ENCODE assay signal across 8 cellular contexts in the genomic region with DNA sequence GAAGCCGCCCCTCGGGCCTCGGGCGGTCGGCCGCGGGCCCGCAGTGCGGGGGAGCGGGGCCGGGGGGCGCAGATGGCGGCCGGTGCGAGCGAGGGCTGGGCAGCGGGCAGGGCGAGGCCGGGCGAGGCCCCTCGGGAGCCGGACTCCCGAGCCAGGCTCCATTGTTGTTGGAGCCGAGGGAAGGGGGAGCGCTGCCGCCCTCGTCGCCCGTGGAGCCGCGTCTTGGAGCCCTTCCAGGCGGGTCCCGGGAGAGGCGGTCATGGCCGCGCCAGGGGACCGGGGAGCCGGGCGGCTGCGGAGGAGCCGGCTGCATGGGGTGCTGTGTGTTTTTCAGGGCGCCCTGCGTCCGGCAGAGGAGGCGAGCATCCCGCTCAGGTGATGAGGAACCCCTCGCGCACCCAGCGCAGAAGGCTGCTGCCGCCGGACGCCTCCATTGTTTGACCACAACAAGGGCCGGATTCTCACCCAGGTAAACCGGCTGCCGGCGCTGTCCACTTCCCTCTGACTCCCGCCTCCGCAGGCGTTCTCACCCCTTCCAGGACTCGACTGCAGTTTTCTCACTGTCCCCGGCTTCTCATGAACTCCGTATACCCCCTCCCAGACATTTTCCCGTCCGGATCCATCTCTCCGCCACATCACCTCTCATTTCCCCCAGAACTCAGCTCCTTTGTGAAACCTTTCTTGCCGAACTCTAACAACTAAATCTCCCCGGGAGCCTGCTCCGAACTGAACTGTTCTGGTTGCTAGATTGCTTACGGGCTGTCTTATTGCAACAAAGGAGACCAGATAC. TPM values are rescaled to one million over a fixed set of nuclear protein-coding genes. Genes with fewer than 3 reads are reported as not detected.
DNase-seq lines count a peak whose midpoint lies in the region; ATAC-seq and TF ChIP-seq lines count a peak whose summit lies in the region.

No MANE protein-coding gene starts in this region.

- DNase-seq in COR-L47 (lab: John Stamatoyannopoulos, UW), result peak; percentile 42
- peak; percentile 47 for DNase-seq in activated CD8-positive, alpha-beta memory T cell treated with anti-CD3 and anti-CD28 coated beads, Interleukin-2, amount 10 ng/mL, durations not matched to agents 7 days and 5 days
- peak in 9 of 10 donors; percentile 5 to 27 (median 17) for DNase-seq in naive thymus-derived CD8-positive, alpha-beta T cell
- DNase-seq in upper lobe of left lung, result peak; percentile 48 to 90
- no peak for DNase-seq in central memory CD4-positive, alpha-beta T cell

- TF ChIP-seq POLR2A in upper lobe of left lung (IDR thresholded peaks at IDR 0.05), result peak in 1 of 4 donors; percentile 3

- no peaks in the 10 kb centered on the region for H3K9me2 ChIP-seq in Loucy (replicated peaks; ENCODE audit: low read depth, low read length)

- H3K36me3 ChIP-seq in Loucy (ENCODE audit: insufficient read depth, low read length) (no peaks in the 10 kb centered on the region), esophagus (ENCODE audit: control insufficient read depth in 2 of 2, insufficient read depth in 2 of 2, low read length in 1 of 2) (no peaks in the 10 kb centered on the region), upper lobe of left lung (peaks cover 0 to 12% (median 3%) of the 10 kb centered on the region in 4 donors)

- peak overlapping the region; percentile 74 for H3K9ac ChIP-seq in Loucy (ENCODE audit: low read depth, low read length, poor library complexity, severe bottlenecking)

- peak overlapping the region; percentile 77 for H3K4me3 ChIP-seq in Loucy (ENCODE audit: low read length, poor library complexity, severe bottlenecking)
- H3K4me3 ChIP-seq in esophagus (ENCODE audit: low read depth in 1 of 2, low read length in 2 of 2), result peak overlapping the region; percentile 85 to 91
- peak overlapping the region; percentile 77 to 99 (median 89) for H3K4me3 ChIP-seq in upper lobe of left lung

- H3K79me2 ChIP-seq in Loucy (ENCODE audit: insufficient read depth, low read length), result peaks cover 46% of the 10 kb centered on the region

- H3K4me2 ChIP-seq in Loucy (ENCODE audit: low read depth, low read length, poor library complexity, severe bottlenecking), result peak overlapping the region; percentile 94

- CTCF ChIA-PET in activated CD8-positive, alpha-beta memory T cell treated with anti-CD3 and anti-CD28 coated beads, Interleukin-2, amount 10 ng/mL, durations not matched to agents 7 days and 5 days (lab: Charles Lee), result no interaction called here

- no peaks in the 10 kb centered on the region for H3K27me3 Mint-ChIP-seq in activated CD8-positive, alpha-beta memory T cell treated with anti-CD3 and anti-CD28 coated beads, Interleukin-2, amount 10 ng/mL, durations not matched to agents 7 days and 5 days
- no peaks in the 10 kb centered on the region for H3K27me3 Mint-ChIP-seq in naive thymus-derived CD8-positive, alpha-beta T cell

- H3K9me3 ChIP-seq in Loucy (ENCODE audit: insufficient read depth, low read depth, low read length), result no peaks in the 10 kb centered on the region
- no peaks in the 10 kb centered on the region for H3K9me3 ChIP-seq in esophagus (ENCODE audit: control insufficient read depth in 2 of 2, insufficient read depth in 1 of 2, low read depth in 1 of 2, low read length in 1 of 2)
- no peaks in the 10 kb centered on the region for H3K9me3 ChIP-seq in upper lobe of left lung

- H2AFZ ChIP-seq in Loucy (ENCODE audit: low read length), result peak overlapping the region; percentile 20

- H3F3A ChIP-seq in Loucy (ENCODE audit: low read depth), result no peaks in the 10 kb centered on the region; the same call in 1 of the 2 replicates

- peak; percentile 20 for ATAC-seq in GM21528 (IDR thresholded peaks at IDR 0.05; ENCODE audit: low FRiP score, unreplicated experiment)
- ATAC-seq in activated CD8-positive, alpha-beta memory T cell treated with anti-CD3 and anti-CD28 coated beads, Interleukin-2, amount 10 ng/mL, durations not matched to agents 7 days and 5 days, result peak; percentile 6
- ATAC-seq in naive thymus-derived CD8-positive, alpha-beta T cell, result peak in 1 of 2 donors; percentile 6
- peak in 1 of 2 donors; percentile 7 for ATAC-seq in upper lobe of left lung (ENCODE audit: low FRiP score in 2 of 2)

- no peaks in the 10 kb centered on the region for H3K9me3 Mint-ChIP-seq in activated CD8-positive, alpha-beta memory T cell treated with anti-CD3 and anti-CD28 coated beads, Interleukin-2, amount 10 ng/mL, durations not matched to agents 7 days and 5 days (ENCODE audit: low read depth)
- no peaks in the 10 kb centered on the region for H3K9me3 Mint-ChIP-seq in naive thymus-derived CD8-positive, alpha-beta T cell

- H3K4me1 Mint-ChIP-seq in activated CD8-positive, alpha-beta memory T cell treated with anti-CD3 and anti-CD28 coated beads, Interleukin-2, amount 10 ng/mL, durations not matched to agents 7 days and 5 days, result peaks cover 24% of the 10 kb centered on the region
- peaks cover 6 to 37% (median 28%) of the 10 kb centered on the region in 4 donors for H3K4me1 Mint-ChIP-seq in naive thymus-derived CD8-positive, alpha-beta T cell

- H4K20me1 ChIP-seq in Loucy (ENCODE audit: insufficient read depth, low read length, poor library complexity, severe bottlenecking), result peaks cover 32% of the 10 kb centered on the region

- no peaks in the 10 kb centered on the region for H3K27me3 ChIP-seq in Loucy (ENCODE audit: insufficient read depth, low read length, poor library complexity, severe bottlenecking)
- H3K27me3 ChIP-seq in esophagus (ENCODE audit: control insufficient read depth in 1 of 2, insufficient read depth in 2 of 2, low read length in 2 of 2), result no peaks in the 10 kb centered on the region
- H3K27me3 ChIP-seq in upper lobe of left lung, result no peaks in the 10 kb centered on the region

- TF ChIP-seq EP300 in upper lobe of left lung (IDR thresholded peaks at IDR 0.05), result no peak

- peak overlapping the region; percentile 82 for H3K4me3 Mint-ChIP-seq in activated CD8-positive, alpha-beta memory T cell treated with anti-CD3 and anti-CD28 coated beads, Interleukin-2, amount 10 ng/mL, durations not matched to agents 7 days and 5 days
- H3K4me3 Mint-ChIP-seq in naive thymus-derived CD8-positive, alpha-beta T cell, result peak overlapping the region; percentile 89 to 99 (median 94)

- POLR2A ChIA-PET in naive thymus-derived CD8-positive, alpha-beta T cell (lab: Charles Lee), result interaction anchor here (0.6 to 0.7 kb wide), 2 partner anchors 68 to 942 kb away, joined by 3 read pairs; no protein-coding TSS in a partner anchor

- peaks cover 12% of the 10 kb centered on the region for H3K36me3 Mint-ChIP-seq in activated CD8-positive, alpha-beta memory T cell treated with anti-CD3 and anti-CD28 coated beads, Interleukin-2, amount 10 ng/mL, durations not matched to agents 7 days and 5 days
- H3K36me3 Mint-ChIP-seq in naive thymus-derived CD8-positive, alpha-beta T cell, result peaks cover 0 to 18% (median 4%) of the 10 kb centered on the region in 3 donors

- 2% methylated on average over 62 to 69 of the region's 69 CpGs for WGBS in esophagus, 2 donors
- 2 to 4% methylated on average over 29 to 64 of the region's 69 CpGs for WGBS in upper lobe of left lung, 2 donors

- peak overlapping the region; percentile 34 to 64 for H3K27ac ChIP-seq in esophagus (ENCODE audit: low read depth in 2 of 2, low read length in 1 of 2)
- H3K27ac ChIP-seq in upper lobe of left lung, result peak overlapping the region; percentile 75 to 92 (median 87)

- H3K27ac Mint-ChIP-seq in activated CD8-positive, alpha-beta memory T cell treated with anti-CD3 and anti-CD28 coated beads, Interleukin-2, amount 10 ng/mL, durations not matched to agents 7 days and 5 days, result peak overlapping the region; percentile 60
- peak overlapping the region; percentile 78 to 97 (median 90) for H3K27ac Mint-ChIP-seq in naive thymus-derived CD8-positive, alpha-beta T cell

- TF ChIP-seq CTCF in Loucy (conservative IDR thresholded peaks at IDR 0.05; ENCODE audit: low read length) (no peak), upper lobe of left lung (IDR thresholded peaks at IDR 0.05) (no peak)

- H3K4me1 ChIP-seq in Loucy (ENCODE audit: insufficient read depth, low read length, poor library complexity, severe bottlenecking) (peaks cover 37% of the 10 kb centered on the region), esophagus (ENCODE audit: control insufficient read depth in 2 of 2, insufficient read depth in 2 of 2, low read length in 1 of 2) (no peaks in the 10 kb centered on the region), upper lobe of left lung (peaks cover 10 to 23% (median 19%) of the 10 kb centered on the region in 4 donors)

RNA-seq across cellular contexts. Expression of a gene that starts 0.7 kb away (rescaled TPM):
- total RNA-seq in activated CD8-positive, alpha-beta memory T cell treated with anti-CD3 and anti-CD28 coated beads, Interleukin-2, amount 10 ng/mL, durations not matched to agents 7 days and 5 days, result 10 to 100 TPM; 45.8 to 52.5 TPM
- polyA plus RNA-seq in esophagus, result 10 to 100 TPM; 16.6 to 18.3 TPM
- total RNA-seq in naive thymus-derived CD8-positive, alpha-beta T cell, result 10 to 100 TPM; 43.9 to 47.9 TPM
- polyA plus RNA-seq in naive thymus-derived CD8-positive, alpha-beta T cell, result 10 to 100 TPM in 2 of 3 donors, 1 to 10 TPM in 1; 9.4 to 10.8 (median 10.3) TPM
- total RNA-seq in upper lobe of left lung, result 100 to 1,000 TPM in 2 of 6 donors, 10 to 100 TPM in 4; 49.1 to 112 (median 91.8) TPM

RNA-seq across cellular contexts. Expression of a gene that starts 1.1 kb away (rescaled TPM):
- 10 to 100 TPM; 16.4 to 19.8 TPM for total RNA-seq in activated CD8-positive, alpha-beta memory T cell treated with anti-CD3 and anti-CD28 coated beads, Interleukin-2, amount 10 ng/mL, durations not matched to agents 7 days and 5 days
- polyA plus RNA-seq in esophagus, result 10 to 100 TPM; 14.0 to 17.5 TPM
- total RNA-seq in naive thymus-derived CD8-positive, alpha-beta T cell, result 10 to 100 TPM; 23.3 to 28.2 TPM
- 10 to 100 TPM; 16.7 to 34.0 (median 21.1) TPM for polyA plus RNA-seq in naive thymus-derived CD8-positive, alpha-beta T cell
- total RNA-seq in upper lobe of left lung, result 10 to 100 TPM; 33.8 to 48.9 (median 43.7) TPM
